Comparison of ENCODE assay signal across 18 cellular contexts in genomic region chr12:75646329-75646940, GRCh38.
"Had no signal": no experiment of that assay in that cellular context is flagged by ENCODE, and none has a peak within 500 bp of the region (broad histone marks: within the 10 kb centered on the region; RNA-seq: fewer than 3 reads in every experiment).

No MANE protein-coding gene starts in this region.

- H3K36me3 Mint-ChIP-seq: activated naive CD8-positive, alpha-beta T cell treated with anti-CD3 and anti-CD28 coated beads, Interleukin-2, amount 10 ng/mL, durations not matched to agents 7 days and 5 days; natural killer cell treated with Interleukin-12 subunit alpha and Interleukin-12 subunit beta and Interleukin-15 and Interleukin-18, amount 100 ng/mL, for 72 hours had no signal

- H3K27me3 ChIP-seq: upper lobe of right lung had no signal

- H3K4me3 Mint-ChIP-seq: activated naive CD8-positive, alpha-beta T cell treated with anti-CD3 and anti-CD28 coated beads, Interleukin-2, amount 10 ng/mL, durations not matched to agents 7 days and 5 days; activated T-helper 1 cell treated with anti-CD3 and anti-CD28 coated beads, Interleukin-12 subunit alpha, Interleukin-12 subunit beta, Interleukin-2, Interleukin-4 antibody, amounts not matched to agents 30 ng/mL and 10 ng/mL and 1 ng/mL, durations not matched to agents 14 hours and 24 hours and 36 hours; effector memory CD8-positive, alpha-beta T cell; natural killer cell treated with Interleukin-12 subunit alpha and Interleukin-12 subunit beta and Interleukin-15 and Interleukin-18, amount 100 ng/mL, for 72 hours had no signal

- H3K9me3 Mint-ChIP-seq: activated naive CD8-positive, alpha-beta T cell treated with anti-CD3 and anti-CD28 coated beads, Interleukin-2, amount 10 ng/mL, durations not matched to agents 7 days and 5 days; activated T-helper 1 cell treated with anti-CD3 and anti-CD28 coated beads, Interleukin-12 subunit alpha, Interleukin-12 subunit beta, Interleukin-2, Interleukin-4 antibody, amounts not matched to agents 30 ng/mL and 10 ng/mL and 1 ng/mL, durations not matched to agents 14 hours and 24 hours and 36 hours; effector memory CD8-positive, alpha-beta T cell; natural killer cell treated with Interleukin-12 subunit alpha and Interleukin-12 subunit beta and Interleukin-15 and Interleukin-18, amount 100 ng/mL, for 72 hours had no signal

- H3K27ac Mint-ChIP-seq: activated naive CD8-positive, alpha-beta T cell treated with anti-CD3 and anti-CD28 coated beads, Interleukin-2, amount 10 ng/mL, durations not matched to agents 7 days and 5 days; activated T-helper 1 cell treated with anti-CD3 and anti-CD28 coated beads, Interleukin-12 subunit alpha, Interleukin-12 subunit beta, Interleukin-2, Interleukin-4 antibody, amounts not matched to agents 30 ng/mL and 10 ng/mL and 1 ng/mL, durations not matched to agents 14 hours and 24 hours and 36 hours; effector memory CD8-positive, alpha-beta T cell; natural killer cell treated with Interleukin-12 subunit alpha and Interleukin-12 subunit beta and Interleukin-15 and Interleukin-18, amount 100 ng/mL, for 72 hours had no signal

- H3K9me3 ChIP-seq: psoas muscle, thoracic aorta, upper lobe of right lung had no signal

- DNase-seq: activated CD4-positive, alpha-beta T cell treated with anti-CD3 and anti-CD28 coated beads, Interleukin-2, amount 50 U/mL, for 1 hour; activated CD8-positive, alpha-beta memory T cell treated with anti-CD3 and anti-CD28 coated beads for 24 hours; activated naive CD4-positive, alpha-beta T cell; activated naive CD8-positive, alpha-beta T cell treated with anti-CD3 and anti-CD28 coated beads, Interleukin-2, amount 10 ng/mL, durations not matched to agents 7 days and 5 days; effector memory CD8-positive, alpha-beta T cell; head of caudate nucleus; left cardiac atrium; psoas muscle; stimulated activated CD4-positive, alpha-beta T cell treated with anti-CD3 and anti-CD28 coated beads, Interleukin-1b, Interleukin-23, amount 100 ng/mL, for 48 hours; T-helper 1 cell; T1000; upper lobe of right lung had no signal

- H3K27ac ChIP-seq: epithelial cell of prostate, psoas muscle, thoracic aorta, upper lobe of right lung had no signal

- H3K36me3 ChIP-seq: thoracic aorta, upper lobe of right lung had no signal

- ATAC-seq: activated CD4-positive, CD25-positive, alpha-beta regulatory T cell treated with anti-CD3 and anti-CD28 coated beads, Interleukin-2, amount 50 U/mL, for 24 hours; effector memory CD8-positive, alpha-beta T cell; natural killer cell treated with Interleukin-12 subunit alpha and Interleukin-12 subunit beta and Interleukin-15 and Interleukin-18, amount 100 ng/mL, for 72 hours; sciatic nerve; upper lobe of right lung had no signal

- H3K4me1 ChIP-seq: psoas muscle, upper lobe of right lung had no signal

- H3K4me3 ChIP-seq: psoas muscle, thoracic aorta, upper lobe of right lung had no signal
